In genomic region chr1:209835782-209836298, GRCh38 we compare ENCODE assay signal across 18 cellular contexts. TPM values are rescaled to one million over a fixed set of nuclear protein-coding genes. Genes with fewer than 3 reads are reported as not detected.
DNase-seq lines count a peak whose midpoint lies in the region; ATAC-seq and TF ChIP-seq lines count a peak whose summit lies in the region.
"Had no signal": no experiment of that assay in that cellular context is flagged by ENCODE, and none has a peak within 500 bp of the region (broad histone marks: within the 10 kb centered on the region; RNA-seq: fewer than 3 reads in every experiment).

No MANE protein-coding gene starts in this region.

- no peak overlapping the region for H3K4me3 Mint-ChIP-seq in activated naive CD8-positive, alpha-beta T cell treated with anti-CD3 and anti-CD28 coated beads for 36 hours
- H3K4me3 Mint-ChIP-seq in glutamatergic neuron (ENCODE audit: unreplicated experiment): no peak overlapping the region
- H3K4me3 Mint-ChIP-seq: CD4-positive, alpha-beta T cell; endodermal cell; naive thymus-derived CD4-positive, alpha-beta T cell had no signal

- in situ Hi-C loops in ACHN (cut with HindIII; ENCODE audit: low pct_ligation_motif_present, low pct_unique_long_range_greater_than_20kb, low sequenced_read_pairs): no loop called here

- H3K27me3 Mint-ChIP-seq in activated naive CD8-positive, alpha-beta T cell treated with anti-CD3 and anti-CD28 coated beads for 36 hours: no peaks in the 10 kb centered on the region
- no peaks in the 10 kb centered on the region for H3K27me3 Mint-ChIP-seq in glutamatergic neuron (ENCODE audit: unreplicated experiment)
- H3K27me3 Mint-ChIP-seq: CD4-positive, alpha-beta T cell; naive thymus-derived CD4-positive, alpha-beta T cell had no signal

- no peaks in the 10 kb centered on the region for H3K9me3 Mint-ChIP-seq in activated naive CD8-positive, alpha-beta T cell treated with anti-CD3 and anti-CD28 coated beads for 36 hours
- H3K9me3 Mint-ChIP-seq in glutamatergic neuron (ENCODE audit: unreplicated experiment): no peaks in the 10 kb centered on the region
- H3K9me3 Mint-ChIP-seq: CD4-positive, alpha-beta T cell; endodermal cell; naive thymus-derived CD4-positive, alpha-beta T cell had no signal

- H3K4me1 Mint-ChIP-seq in activated naive CD8-positive, alpha-beta T cell treated with anti-CD3 and anti-CD28 coated beads for 36 hours: peaks cover 54% of the 10 kb centered on the region
- no peaks in the 10 kb centered on the region for H3K4me1 Mint-ChIP-seq in glutamatergic neuron (ENCODE audit: low read depth, unreplicated experiment)
- H3K4me1 Mint-ChIP-seq: endodermal cell had no signal

- no peak overlapping the region for H3K4me3 ChIP-seq in fibroblast of the aortic adventitia (ENCODE audit: low read depth, low read length)
- H3K4me3 ChIP-seq: breast epithelium, left ventricle myocardium inferior had no signal

- H3K27ac Mint-ChIP-seq in activated naive CD8-positive, alpha-beta T cell treated with anti-CD3 and anti-CD28 coated beads for 36 hours: peak overlapping the region; percentile 22
- H3K27ac Mint-ChIP-seq in glutamatergic neuron (ENCODE audit: unreplicated experiment): no peak overlapping the region
- H3K27ac Mint-ChIP-seq: CD4-positive, alpha-beta T cell; endodermal cell had no signal

- no peak for ATAC-seq in HG02981 (IDR thresholded peaks at IDR 0.05; ENCODE audit: unreplicated experiment)
- ATAC-seq: naive thymus-derived CD4-positive, alpha-beta T cell had no signal

- TF ChIP-seq CTCF in fibroblast of the aortic adventitia (IDR thresholded peaks at IDR 0.05; ENCODE audit: insufficient read depth, low read length) (no peak), glutamatergic neuron (IDR thresholded peaks at IDR 0.05; ENCODE audit: partially characterized antibody, unreplicated experiment) (no peak)

- DNase-seq in ACHN (peak; percentile 40), GM03348 (ENCODE audit: low spot score) (peak; percentile 39), fibroblast of the aortic adventitia (ENCODE audit: low read depth) (peak; percentile 78), glutamatergic neuron (no peak), NCI-H2171 treated with DMSO at 0.1 percent for 48 hours (lab: John Stamatoyannopoulos, UW) (no peak), UCSD-AML1 (lab: John Stamatoyannopoulos, UW; ENCODE audit: unreplicated experiment) (no peak)
- no peak for DNase-seq in activated naive CD8-positive, alpha-beta T cell treated with anti-CD3 and anti-CD28 coated beads for 36 hours
- DNase-seq: activated CD8-positive, alpha-beta memory T cell treated with anti-CD3 and anti-CD28 coated beads, Interleukin-2, amount 50 U/mL, for 4 hours; CD4-positive, alpha-beta T cell; endodermal cell; hippocampal formation; left ventricle myocardium inferior; naive thymus-derived CD4-positive, alpha-beta T cell; NCI-H2029; NCI-H748 treated with DMSO at 0.1 percent for 48 hours; T1000 had no signal

- peaks cover 54% of the 10 kb centered on the region for H3K36me3 Mint-ChIP-seq in activated naive CD8-positive, alpha-beta T cell treated with anti-CD3 and anti-CD28 coated beads for 36 hours
- no peaks in the 10 kb centered on the region for H3K36me3 Mint-ChIP-seq in glutamatergic neuron (ENCODE audit: unreplicated experiment)

RNA-seq across cellular contexts. Expression of gene UTP25, which starts 8.1 kb away (rescaled TPM):
- total RNA-seq in activated naive CD8-positive, alpha-beta T cell treated with anti-CD3 and anti-CD28 coated beads for 36 hours: 10 to 100 TPM; 12.2 to 12.5 TPM
- total RNA-seq in fibroblast of the aortic adventitia (ENCODE audit: low replicate concordance) (11.2 and 32.6 TPM in 2 replicates), glutamatergic neuron (ENCODE audit: unreplicated experiment) (4.6 TPM)

RNA-seq across cellular contexts. Expression of gene IRF6, which starts 29.9 kb away (rescaled TPM):
- total RNA-seq in activated naive CD8-positive, alpha-beta T cell treated with anti-CD3 and anti-CD28 coated beads for 36 hours: 1 to 10 TPM; 2.1 to 2.4 TPM
- total RNA-seq in fibroblast of the aortic adventitia (ENCODE audit: low replicate concordance) (3.1 TPM in 1 of 2 replicates, not detected in the other), glutamatergic neuron (ENCODE audit: unreplicated experiment) (0.47 TPM)

RNA-seq across cellular contexts. Expression of gene C1orf74, which starts 51.5 kb away (rescaled TPM):
- 1 to 10 TPM; 1.5 to 1.7 TPM for total RNA-seq in activated naive CD8-positive, alpha-beta T cell treated with anti-CD3 and anti-CD28 coated beads for 36 hours
- total RNA-seq in fibroblast of the aortic adventitia (ENCODE audit: low replicate concordance): 2.4 and 3.6 TPM in 2 replicates
- 2.3 TPM for total RNA-seq in glutamatergic neuron (ENCODE audit: unreplicated experiment)

Comparison
In these comparisons a context has a peak if more than half of its experiments do, and no peak if none do; other contexts are left out.
1. DNase-seq: peak in ACHN (single experiment), GM03348 (single experiment) and fibroblast of the aortic adventitia (single experiment); none in activated naive CD8-positive, alpha-beta T cell treated with anti-CD3 and anti-CD28 coated beads for 36 hours (single experiment), glutamatergic neuron (single experiment), NCI-H2171 treated with DMSO at 0.1 percent for 48 hours (single experiment) and UCSD-AML1 (single experiment).